25 cellular contexts compared by ENCODE assay signal in genomic region chr6:49530141-49530775, GRCh38. TPM values are rescaled to one million over a fixed set of nuclear protein-coding genes. Genes with fewer than 3 reads are reported as not detected.
"Had no signal": no experiment of that assay in that cellular context is flagged by ENCODE, and none has a peak within 500 bp of the region (broad histone marks: within the 10 kb centered on the region; RNA-seq: fewer than 3 reads in every experiment).

No MANE protein-coding gene starts in this region.

- H3K4me1 Mint-ChIP-seq: natural killer cell, neural crest cell had no signal

- ATAC-seq: effector memory CD8-positive, alpha-beta T cell; left cardiac atrium; lower lobe of right lung; natural killer cell had no signal

- H3K27me3 ChIP-seq: sigmoid colon had no signal

- H3K9me3 Mint-ChIP-seq: dendritic cell treated with granulocyte-macrophage colony-stimulating factor and Interleukin-4, amounts not matched to agents 40 ng/mL and 50 ng/mL, for 4 days; effector memory CD8-positive, alpha-beta T cell; memory B cell; mesothelial cell of epicardium; natural killer cell; neural crest cell had no signal

- DNase-seq: effector memory CD8-positive, alpha-beta T cell; esophagus squamous epithelium; foreskin fibroblast; immature natural killer cell; kidney; left cardiac atrium; left ventricle myocardium inferior; lower lobe of right lung; natural killer cell; posterior cingulate gyrus; sigmoid colon; stimulated activated naive CD4-positive, alpha-beta T cell; stomach; substantia nigra had no signal

- H3K27ac Mint-ChIP-seq: dendritic cell treated with granulocyte-macrophage colony-stimulating factor and Interleukin-4, amounts not matched to agents 40 ng/mL and 50 ng/mL, for 4 days; effector memory CD8-positive, alpha-beta T cell; immature natural killer cell; memory B cell; mesothelial cell of epicardium; natural killer cell had no signal

- H3K27ac ChIP-seq: esophagus squamous epithelium, left ventricle myocardium inferior, lower lobe of right lung, sigmoid colon, skin epidermis, stomach had no signal

- H3K4me3 Mint-ChIP-seq: dendritic cell treated with granulocyte-macrophage colony-stimulating factor and Interleukin-4, amounts not matched to agents 40 ng/mL and 50 ng/mL, for 4 days; effector memory CD8-positive, alpha-beta T cell; immature natural killer cell; memory B cell; mesothelial cell of epicardium; natural killer cell; neural crest cell had no signal

- H3K36me3 Mint-ChIP-seq: immature natural killer cell, memory B cell, mesothelial cell of epicardium, natural killer cell had no signal

- H3K4me1 ChIP-seq: lower lobe of right lung, sigmoid colon, stomach had no signal

RNA-seq across cellular contexts. Expression of gene C6orf141, which starts 20.2 kb away (rescaled TPM):
- total RNA-seq: natural killer cell, osteocyte had no signal
- polyA plus RNA-seq: immature natural killer cell had no signal

RNA-seq across cellular contexts. Expression of gene GLYATL3, which starts 30.5 kb away (rescaled TPM):
- total RNA-seq: epithelial cell of proximal tubule, esophagus squamous epithelium, kidney, left cardiac atrium, left ventricle myocardium inferior, lower lobe of right lung, mesothelial cell of epicardium, mucosa of gallbladder, myocyte, natural killer cell, neural crest cell, osteocyte, pulmonary artery endothelial cell, sigmoid colon, stomach, urinary bladder had no signal
- polyA plus RNA-seq: immature natural killer cell, stomach, urinary bladder had no signal
